9 cellular contexts compared by ENCODE assay signal in the genomic region with DNA sequence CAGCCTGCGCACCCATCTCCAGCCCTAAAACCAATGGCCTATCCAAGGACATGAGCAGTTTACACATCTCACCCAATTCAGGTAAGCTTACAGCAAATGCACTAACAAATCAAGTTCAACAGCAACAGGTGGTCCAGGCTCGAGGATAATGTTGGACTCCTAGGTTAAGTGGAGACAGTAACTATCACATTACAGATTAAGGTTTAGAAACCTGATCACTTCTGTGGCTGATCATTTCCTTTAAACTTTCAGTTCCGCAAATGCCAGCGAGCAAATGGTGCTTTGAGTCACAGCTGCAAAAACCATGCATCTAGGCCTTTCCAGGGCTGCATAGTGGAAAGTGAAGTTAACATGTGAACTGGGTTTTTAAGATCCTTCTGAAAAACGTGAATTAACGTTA.
DNase-seq lines count a peak whose midpoint lies in the region; ATAC-seq and TF ChIP-seq lines count a peak whose summit lies in the region.
"Had no signal": no experiment of that assay in that cellular context is flagged by ENCODE, and none has a peak within 500 bp of the region (broad histone marks: within the 10 kb centered on the region; RNA-seq: fewer than 3 reads in every experiment).

No MANE protein-coding gene starts in this region.

- H2BK20ac ChIP-seq in IMR-90 (ENCODE audit: low read depth, low read length) = no peak overlapping the region

- peak overlapping the region; percentile 57 for H2AK9ac ChIP-seq in IMR-90 (replicated peaks; ENCODE audit: low read depth, low read length, poor library complexity)

- H4K8ac ChIP-seq in IMR-90 (ENCODE audit: low read depth in 2 of 2, low read length in 2 of 2) = no peak overlapping the region

- ATAC-seq in HG02571 (IDR thresholded peaks at IDR 0.05; ENCODE audit: unreplicated experiment) (peak; percentile 74), IMR-90 (ENCODE audit: low read depth) (no peak)
- ATAC-seq in stimulated activated memory B cell treated with anti-CD40 and anti-IgM and Interleukin-4, amounts not matched to agents 10 μg/mL and 1 μg/mL and 100 μg/mL, for 72 hours = peak; percentile 77

- peaks cover 9% of the 10 kb centered on the region; the same call in 1 of the 2 replicates for H3K9me1 ChIP-seq in IMR-90 (ENCODE audit: insufficient read depth, low read length)

- no peak overlapping the region for H2BK15ac ChIP-seq in IMR-90 (ENCODE audit: low read depth, low read length)

- WGBS in IMR-90 (ENCODE audit: extremely low coverage in 2 of 2, insufficient read length in 1 of 2), 2 experiments = no CpG with 5 or more reads among the region's 6 CpGs

- no peak for TF ChIP-seq RAD21 in IMR-90 (IDR thresholded peaks at IDR 0.05; ENCODE audit: low read length)

- H2AFZ ChIP-seq in IMR-90 (replicated peaks; ENCODE audit: low read length, poor library complexity) = no peak overlapping the region

- intact Hi-C loops in IMR-90 (cut with micrococcal nuclease) = no loop called here

- H3K4me1 Mint-ChIP-seq in stimulated activated memory B cell treated with anti-CD40 and anti-IgM and Interleukin-4, amounts not matched to agents 10 μg/mL and 1 μg/mL and 100 μg/mL, for 72 hours = peaks cover 7% of the 10 kb centered on the region

- H2BK5ac ChIP-seq in IMR-90 (ENCODE audit: low read depth, low read length, poor library complexity, severe bottlenecking) = no peak overlapping the region

- H3K79me1 ChIP-seq in IMR-90 (ENCODE audit: low read depth in 1 of 2, low read length in 2 of 2) = no peaks in the 10 kb centered on the region

- H3K14ac ChIP-seq in IMR-90 (replicated peaks; ENCODE audit: low read depth, low read length) = no peak overlapping the region

- no peak overlapping the region for H3K9ac ChIP-seq in IMR-90 (ENCODE audit: low read depth, low read length)

- H3K4me3 Mint-ChIP-seq in stimulated activated memory B cell treated with anti-CD40 and anti-IgM and Interleukin-4, amounts not matched to agents 10 μg/mL and 1 μg/mL and 100 μg/mL, for 72 hours = no peak overlapping the region

- H3K4me1 ChIP-seq in IMR-90 (ENCODE audit: control insufficient read depth, insufficient read depth, low read length) = no peaks in the 10 kb centered on the region

- H3K18ac ChIP-seq in IMR-90 (ENCODE audit: low read depth, low read length) = no peak overlapping the region; the same call in 1 of the 2 replicates

- POLR2A ChIA-PET in IMR-90 (lab: Charles Lee; ENCODE audit: unreplicated experiment) = no interaction called here
- POLR2A ChIA-PET in RWPE1 (lab: Yijun Ruan, JAX; ENCODE audit: low non-redundant PET) = no interaction called here

- H3K36me3 ChIP-seq in IMR-90 (ENCODE audit: control insufficient read depth, insufficient read depth, low read length) = peaks cover 6% of the 10 kb centered on the region

- no peak overlapping the region for H2AK5ac ChIP-seq in IMR-90 (ENCODE audit: low read depth, low read length)

- H3K27me3 ChIP-seq in IMR-90 (ENCODE audit: control insufficient read depth, insufficient read depth, low read length) = no peaks in the 10 kb centered on the region

- no peak overlapping the region for H3K4ac ChIP-seq in IMR-90 (ENCODE audit: low read depth, low read length)

- in situ Hi-C loops in IMR-90 (cut with MboI; ENCODE audit: low sequenced_read_pairs) = no loop called here

- no peaks in the 10 kb centered on the region for H3K9me3 ChIP-seq in IMR-90 (ENCODE audit: control insufficient read depth, insufficient read depth, low read length)

- TF ChIP-seq CTCF in IMR-90 (conservative IDR thresholded peaks at IDR 0.05; ENCODE audit: low read depth, low read length) (no peak), RWPE1 (conservative IDR thresholded peaks at IDR 0.05; ENCODE audit: low read depth) (no peak)

- no peak for TF ChIP-seq POLR2A in IMR-90 (IDR thresholded peaks at IDR 0.05; ENCODE audit: low read depth, low read length)

- no peak overlapping the region for H3K23ac ChIP-seq in IMR-90 (ENCODE audit: low read depth, low read length)

- no peak overlapping the region for H3K56ac ChIP-seq in IMR-90 (ENCODE audit: extremely low read depth, insufficient read depth, low read length)

- H3K4me2 ChIP-seq in IMR-90 (ENCODE audit: low read depth, low read length) = no peak overlapping the region

- H4K91ac ChIP-seq in IMR-90 (ENCODE audit: insufficient read depth, low read depth, low read length) = no peak overlapping the region

- no peak overlapping the region for H3K4me3 ChIP-seq in IMR-90 (ENCODE audit: insufficient read depth, low read depth, low read length)

- H3K27ac ChIP-seq in IMR-90 (ENCODE audit: insufficient read depth, low read length) (no peak overlapping the region), RWPE1 (no peak overlapping the region)

- H4K20me1 ChIP-seq in IMR-90 (ENCODE audit: insufficient read depth, low read length) = no peaks in the 10 kb centered on the region

- no peak overlapping the region for H2BK120ac ChIP-seq in IMR-90 (ENCODE audit: low read depth, low read length)

- peaks cover 2% of the 10 kb centered on the region for H3K9me3 Mint-ChIP-seq in stimulated activated memory B cell treated with anti-CD40 and anti-IgM and Interleukin-4, amounts not matched to agents 10 μg/mL and 1 μg/mL and 100 μg/mL, for 72 hours

- dilution Hi-C loops in IMR-90 (cut with HindIII; ENCODE audit: low sequenced_read_pairs, unreplicated experiment) = no loop called here

- no peak overlapping the region for H3K27ac Mint-ChIP-seq in stimulated activated memory B cell treated with anti-CD40 and anti-IgM and Interleukin-4, amounts not matched to agents 10 μg/mL and 1 μg/mL and 100 μg/mL, for 72 hours

- H3K27me3 Mint-ChIP-seq in stimulated activated memory B cell treated with anti-CD40 and anti-IgM and Interleukin-4, amounts not matched to agents 10 μg/mL and 1 μg/mL and 100 μg/mL, for 72 hours = peaks cover 25% of the 10 kb centered on the region

- CTCF ChIA-PET in IMR-90 (lab: Yijun Ruan, JAX) = no interaction called here
- CTCF ChIA-PET in RWPE1 (lab: Yijun Ruan, JAX) = no interaction called here

- H3K36me3 Mint-ChIP-seq in stimulated activated memory B cell treated with anti-CD40 and anti-IgM and Interleukin-4, amounts not matched to agents 10 μg/mL and 1 μg/mL and 100 μg/mL, for 72 hours = no peaks in the 10 kb centered on the region

- no TSS peak for BruUV-seq in IMR-90 (replicated peaks; lab: Mats Ljungman, UMichigan)

- no peak overlapping the region for H4K5ac ChIP-seq in IMR-90 (ENCODE audit: low read depth, low read length)

- DNase-seq in NCI-H82 (lab: John Stamatoyannopoulos, UW) (peak; percentile 31), NCI-H82 treated with DMSO at 0.1 percent for 48 hours (lab: John Stamatoyannopoulos, UW; ENCODE audit: unreplicated experiment) (no peak), IMR-90 (no peak), RWPE1 (ENCODE audit: low spot score) (no peak), amniotic stem cell (lab: John Stamatoyannopoulos, UW) (no peak), GM19240 (ENCODE audit: insufficient read length, low spot score) (no peak)
- DNase-seq: DND-41 had no signal

TF ChIP-seq in IMR-90, 13 proteins besides CTCF, POLR2A, EP300 and RAD21:
- TF ChIP-seq RFX5 (IDR thresholded peaks at IDR 0.05; ENCODE audit: low read depth, low read length) (no peak), USF2 (IDR thresholded peaks at IDR 0.05; ENCODE audit: low read depth, low read length) (no peak), FOS (IDR thresholded peaks at IDR 0.05; ENCODE audit: low read depth, low read length) (no peak), RCOR1 (IDR thresholded peaks at IDR 0.05; ENCODE audit: insufficient replicate concordance, low read length) (no peak), MAZ (IDR thresholded peaks at IDR 0.05; ENCODE audit: borderline replicate concordance, low read depth, low read length) (no peak)
